ENCODE assay signal across 12 cellular contexts in the genomic region with DNA sequence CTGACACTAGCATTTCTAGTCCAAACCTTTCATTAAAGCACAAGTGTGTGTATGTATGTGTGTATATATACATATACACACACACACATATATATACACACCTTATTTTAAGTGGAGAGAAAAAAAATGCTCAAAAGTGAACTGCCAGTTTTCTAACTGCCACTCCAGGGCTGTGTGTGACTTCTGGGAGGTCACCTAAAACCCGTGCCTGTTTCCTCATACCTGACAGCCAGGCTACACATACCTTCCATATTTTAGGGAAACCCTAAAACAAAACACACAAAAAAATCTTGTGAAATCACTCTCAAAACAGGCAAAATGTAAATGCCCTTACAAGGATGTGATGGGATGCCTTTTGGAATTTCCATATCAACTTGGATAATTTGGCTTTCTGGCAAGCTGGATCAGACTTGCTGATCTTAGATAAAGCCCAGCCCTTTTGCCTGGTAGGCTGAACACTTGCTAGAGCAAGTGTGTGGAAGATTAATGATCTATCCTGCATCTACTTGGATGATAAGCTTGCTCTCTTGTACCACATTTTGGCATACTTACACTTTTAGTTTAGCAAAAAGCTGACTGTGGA.
"Had no signal": no experiment of that assay in that cellular context is flagged by ENCODE, and none has a peak within 500 bp of the region (broad histone marks: within the 10 kb centered on the region; RNA-seq: fewer than 3 reads in every experiment).

No MANE protein-coding gene starts in this region.

- ATAC-seq: gastroesophageal sphincter, heart right ventricle, left colon, sciatic nerve had no signal

- H3K9ac ChIP-seq: neural progenitor cell had no signal

- H3K4me1 ChIP-seq: pancreas had no signal

- H3K4me2 ChIP-seq: neural progenitor cell had no signal

- H3K4me3 ChIP-seq: gastroesophageal sphincter, heart right ventricle, lung, neural progenitor cell, pancreas, suprapubic skin had no signal

- H3K27ac ChIP-seq: gastroesophageal sphincter, heart right ventricle, neural progenitor cell, pancreas, suprapubic skin had no signal

- H3K27me3 ChIP-seq: gastroesophageal sphincter, heart right ventricle, neural progenitor cell, pancreas, suprapubic skin had no signal

- H3K36me3 ChIP-seq: gastroesophageal sphincter, neural progenitor cell, pancreas, suprapubic skin had no signal

- FAIRE-seq: pancreas had no signal

- H3K9me3 ChIP-seq: gastroesophageal sphincter, heart right ventricle, pancreas, suprapubic skin had no signal

- H2AFZ ChIP-seq: neural progenitor cell had no signal

- DNase-seq: activated CD4-positive, alpha-beta T cell treated with anti-CD3 and anti-CD28 coated beads, Interleukin-2, amount 50 U/mL, for 4 hours; activated naive CD4-positive, alpha-beta T cell treated with anti-CD3 and anti-CD28 coated beads, Interleukin-2, amount 10 ng/mL, durations not matched to agents 7 days and 5 days; activated T-cell treated with anti-CD3 and anti-CD28 coated beads for 4 hours; heart right ventricle; left colon; pancreas; T-helper 2 cell had no signal
